Comparison of ENCODE assay signal across 8 cellular contexts in genomic region chr19:21604351-21604926, GRCh38.
A peak's percentile ranks its signal among the peaks of the same experiment; 100 is the strongest.
DNase-seq lines count a peak whose midpoint lies in the region; ATAC-seq, FAIRE-seq and TF ChIP-seq lines count a peak whose summit lies in the region.

No MANE protein-coding gene starts in this region.

- H3K27me3 ChIP-seq in BE2C (no peaks in the 10 kb centered on the region), HUES6 (ENCODE audit: control insufficient read depth, insufficient read depth, low read length) (no peaks in the 10 kb centered on the region), iPS-18a (ENCODE audit: control insufficient read depth, insufficient read depth, low read length) (no peaks in the 10 kb centered on the region), skeletal muscle satellite cell (ENCODE audit: control insufficient read depth, insufficient read depth, low read length) (no peaks in the 10 kb centered on the region)

- H3K27ac Mint-ChIP-seq in activated naive CD8-positive, alpha-beta T cell treated with anti-CD3 and anti-CD28 coated beads, Interleukin-2, amount 10 ng/mL, durations not matched to agents 7 days and 5 days, result peak overlapping the region; percentile 91

- H3K27me3 Mint-ChIP-seq in activated naive CD8-positive, alpha-beta T cell treated with anti-CD3 and anti-CD28 coated beads, Interleukin-2, amount 10 ng/mL, durations not matched to agents 7 days and 5 days, result no peaks in the 10 kb centered on the region

- TF ChIP-seq CTCF in BE2C (IDR thresholded peaks at IDR 0.05; ENCODE audit: low read depth, low read length) (no peak), D721Med (IDR thresholded peaks at IDR 0.05; ENCODE audit: insufficient read depth, missing control alignments) (no peak)

- no peaks in the 10 kb centered on the region for H3K9me3 ChIP-seq in BE2C
- peaks cover 36% of the 10 kb centered on the region for H3K9me3 ChIP-seq in HUES6 (ENCODE audit: control insufficient read depth, insufficient read depth, low read depth, low read length)
- no peaks in the 10 kb centered on the region for H3K9me3 ChIP-seq in iPS-18a (ENCODE audit: control insufficient read depth, low read depth, low read length)
- no peaks in the 10 kb centered on the region for H3K9me3 ChIP-seq in skeletal muscle satellite cell (replicated peaks; ENCODE audit: low read length)

- no peak for FAIRE-seq in D721Med (lab: Jason Lieb, UNC)

- POLR2A ChIA-PET in activated naive CD8-positive, alpha-beta T cell treated with anti-CD3 and anti-CD28 coated beads, Interleukin-2, amount 10 ng/mL, durations not matched to agents 7 days and 5 days (lab: Charles Lee), result interaction anchor here (0.9 to 2.3 kb wide), 10 partner anchors 19 to 943 kb away, joined by 3 to 11 read pairs (median 4); partner anchors contain the start of genes ZNF100, ZNF429, ZNF493 and ZNF626

- H3K4me1 ChIP-seq in BE2C (no peaks in the 10 kb centered on the region), HUES6 (ENCODE audit: control insufficient read depth, insufficient read depth, low read length) (peaks cover 4% of the 10 kb centered on the region; the same call in 1 of the 2 replicates), iPS-18a (ENCODE audit: control insufficient read depth, low read depth, low read length) (peaks cover 30% of the 10 kb centered on the region), skeletal muscle satellite cell (ENCODE audit: control insufficient read depth, insufficient read depth, low read length) (peaks cover 7% of the 10 kb centered on the region)

- H3K36me3 Mint-ChIP-seq in activated naive CD8-positive, alpha-beta T cell treated with anti-CD3 and anti-CD28 coated beads, Interleukin-2, amount 10 ng/mL, durations not matched to agents 7 days and 5 days, result peaks cover 4% of the 10 kb centered on the region

- DNase-seq in BE2C (no peak), NCI-H510A treated with DMSO at 0.1 percent for 48 hours (lab: John Stamatoyannopoulos, UW) (no peak), D721Med (ENCODE audit: insufficient read length, low spot score) (no peak)
- DNase-seq in activated naive CD8-positive, alpha-beta T cell treated with anti-CD3 and anti-CD28 coated beads, Interleukin-2, amount 10 ng/mL, durations not matched to agents 7 days and 5 days, result no peak

- H3K9me3 Mint-ChIP-seq in activated naive CD8-positive, alpha-beta T cell treated with anti-CD3 and anti-CD28 coated beads, Interleukin-2, amount 10 ng/mL, durations not matched to agents 7 days and 5 days, result peaks cover 3% of the 10 kb centered on the region

- no peak overlapping the region for H3K27ac ChIP-seq in HUES6 (ENCODE audit: low read depth, low read length)
- H3K27ac ChIP-seq in iPS-18a (ENCODE audit: low read length), result no peak overlapping the region

- H3K36me3 ChIP-seq in BE2C (no peaks in the 10 kb centered on the region), HUES6 (ENCODE audit: control insufficient read depth, insufficient read depth, low read length) (no peaks in the 10 kb centered on the region), iPS-18a (ENCODE audit: control insufficient read depth, low read depth, low read length) (no peaks in the 10 kb centered on the region), skeletal muscle satellite cell (ENCODE audit: insufficient read depth, low read length) (no peaks in the 10 kb centered on the region)

- ATAC-seq in activated naive CD8-positive, alpha-beta T cell treated with anti-CD3 and anti-CD28 coated beads, Interleukin-2, amount 10 ng/mL, durations not matched to agents 7 days and 5 days (ENCODE audit: low read depth), result peak; percentile 61
- no peak for ATAC-seq in GM19324 (IDR thresholded peaks at IDR 0.05; ENCODE audit: low FRiP score, unreplicated experiment)

- peak overlapping the region; percentile 87 for H3K4me3 Mint-ChIP-seq in activated naive CD8-positive, alpha-beta T cell treated with anti-CD3 and anti-CD28 coated beads, Interleukin-2, amount 10 ng/mL, durations not matched to agents 7 days and 5 days

- H3K4me3 ChIP-seq in BE2C (ENCODE audit: low read depth, low read length) (peak overlapping the region; percentile 35; the same call in 1 of the 2 replicates), HUES6 (ENCODE audit: low read depth, low read length) (peak overlapping the region; percentile 15; the same call in 1 of the 2 replicates), iPS-18a (ENCODE audit: low read length) (peak overlapping the region; percentile 42), skeletal muscle satellite cell (ENCODE audit: low read length) (peak overlapping the region; percentile 70)

- H3K9ac ChIP-seq in HUES6 (ENCODE audit: low read length), result no peak overlapping the region
- H3K9ac ChIP-seq in iPS-18a (ENCODE audit: low read length), result no peak overlapping the region
- peak overlapping the region; percentile 61 for H3K9ac ChIP-seq in skeletal muscle satellite cell (ENCODE audit: low read depth, low read length)

- peaks cover 16% of the 10 kb centered on the region for H3K4me1 Mint-ChIP-seq in activated naive CD8-positive, alpha-beta T cell treated with anti-CD3 and anti-CD28 coated beads, Interleukin-2, amount 10 ng/mL, durations not matched to agents 7 days and 5 days

- H3K4me2 ChIP-seq in skeletal muscle satellite cell (ENCODE audit: low read length), result peak overlapping the region; percentile 92

Comparison
In these comparisons a context has a peak if more than half of its experiments do, and no peak if none do; other contexts are left out.
1. H3K4me3 ChIP-seq: peak in every context shown above with its lines; median percentile 70 in skeletal muscle satellite cell; 42 in iPS-18a; 35 in BE2C; 15 in HUES6.